In genomic region chr1:194387531-194387930, GRCh38 we compare ENCODE assay signal across 25 cellular contexts.
"Had no signal": no experiment of that assay in that cellular context is flagged by ENCODE, and none has a peak within 500 bp of the region (broad histone marks: within the 10 kb centered on the region; RNA-seq: fewer than 3 reads in every experiment).

No MANE protein-coding gene starts in this region.

- H3K36me3 ChIP-seq: left lung, lower lobe of right lung, ovary, right atrium auricular region, stomach, thyroid gland, transverse colon, upper lobe of left lung, vagina had no signal

- H3K9me3 ChIP-seq: lower lobe of right lung, ovary, right atrium auricular region, stomach, testis, thyroid gland, transverse colon, upper lobe of left lung, vagina had no signal

- H3K4me3 ChIP-seq: left lung, lower lobe of right lung, ovary, right atrium auricular region, skin epidermis, stomach, testis, thyroid gland, transverse colon, upper lobe of left lung, vagina had no signal

- ATAC-seq: left colon; left lung; lower lobe of right lung; naive thymus-derived CD8-positive, alpha-beta T cell; sciatic nerve; stimulated activated naive B cell treated with anti-CD40 and anti-IgM and Interleukin-4, amounts not matched to agents 10 μg/mL and 1 μg/mL and 100 μg/mL, for 72 hours; stimulated activated naive CD8-positive, alpha-beta T cell treated with anti-CD3 and anti-CD28 coated beads, Interleukin-15, Interleukin-2, amounts not matched to agents 100 U/mL and 50 U/mL, for 24 hours had no signal

- FAIRE-seq: islet of Langerhans, kidney had no signal

- H3K27ac ChIP-seq: left lung, lower lobe of right lung, ovary, right atrium auricular region, skin epidermis, stomach, testis, thyroid gland, transverse colon, upper lobe of left lung, vagina had no signal

- H3K27me3 ChIP-seq: left lung, ovary, right atrium auricular region, stomach, testis, thyroid gland, transverse colon, upper lobe of left lung, vagina had no signal

- H3K4me1 ChIP-seq: left lung, lower lobe of right lung, right atrium auricular region, stomach, testis, thyroid gland, transverse colon, upper lobe of left lung, vagina had no signal

- DNase-seq: immature natural killer cell; kidney; left colon; left lung; lower lobe of right lung; mammary epithelial cell; mesenchymal stem cell; naive thymus-derived CD8-positive, alpha-beta T cell; ovary; stimulated activated CD4-positive, alpha-beta T cell treated with anti-CD3 and anti-CD28 coated beads, Interleukin-12 subunit alpha, Interleukin-12 subunit beta, amount 100 ng/mL, for 4 hours; stimulated activated CD4-positive, alpha-beta T cell treated with anti-CD3 and anti-CD28 coated beads, Interleukin-15, amount 100 ng/mL, for 24 hours; stimulated activated CD4-positive, alpha-beta T cell treated with anti-CD3 and anti-CD28 coated beads, Interleukin-2, amount 100 ng/mL, for 24 hours; stimulated activated CD4-positive, alpha-beta T cell treated with anti-CD3 and anti-CD28 coated beads, Interleukin-4, amount 100 ng/mL, for 1 hour; stimulated activated naive B cell treated with anti-CD40 and anti-IgM and Interleukin-4, amounts not matched to agents 10 μg/mL and 1 μg/mL and 100 μg/mL, for 72 hours; stimulated activated naive CD8-positive, alpha-beta T cell treated with anti-CD3 and anti-CD28 coated beads, Interleukin-15, Interleukin-2, amounts not matched to agents 100 U/mL and 50 U/mL, for 24 hours; stomach; testis; thyroid gland; transverse colon; upper lobe of left lung had no signal
